Comparison of ENCODE assay signal across 35 cellular contexts in genomic region chr4:47217884-47218283, GRCh38.
"Had no signal": no experiment of that assay in that cellular context is flagged by ENCODE, and none has a peak within 500 bp of the region (broad histone marks: within the 10 kb centered on the region; RNA-seq: fewer than 3 reads in every experiment).

No MANE protein-coding gene starts in this region.

- H3K27ac Mint-ChIP-seq: activated B cell treated with CpG ODN at 0.5 μM for 24 hours; activated CD4-positive, alpha-beta memory T cell treated with anti-CD3 and anti-CD28 coated beads for 36 hours; activated CD4-positive, alpha-beta T cell treated with anti-CD3 and anti-CD28 coated beads, Interleukin-2, amount 10 ng/mL, durations not matched to agents 24 days and 14 days; activated CD8-positive, alpha-beta T cell treated with anti-CD3 and anti-CD28 coated beads for 36 hours; activated naive CD4-positive, alpha-beta T cell treated with anti-CD3 and anti-CD28 coated beads for 36 hours; activated naive CD4-positive, alpha-beta T cell treated with anti-CD3 and anti-CD28 coated beads, Interleukin-2, amount 50 U/mL, for 72 hours; activated naive CD8-positive, alpha-beta T cell treated with anti-CD3 and anti-CD28 coated beads for 36 hours; activated T-cell treated with anti-CD3 and anti-CD28 coated beads, Interleukin-2, amount 50 U/mL, for 72 hours; activated T-helper 1 cell treated with anti-CD3 and anti-CD28 coated beads, Interleukin-12 subunit alpha, Interleukin-12 subunit beta, Interleukin-2, Interleukin-4 antibody, amounts not matched to agents 30 ng/mL and 10 ng/mL and 1 ng/mL, durations not matched to agents 14 hours and 24 hours and 36 hours; activated T-helper 17 cell treated with anti-CD3 and anti-CD28 coated beads, Interleukin-2, amount 50 U/mL, for 72 hours; brain; T-helper 1 cell treated with Interleukin-12 subunit alpha and Interleukin-12 subunit beta and Interleukin-4 antibody, amounts not matched to agents 30 μg/mL and 1 μg/mL, for 36 hours; T-helper 2 cell treated with Interferon-gamma antibody and Interleukin-4, amounts not matched to agents 5 μg/mL and 100 μg/mL, for 36 hours had no signal

- H3K4me1 ChIP-seq: ascending aorta had no signal

- H3K9me3 Mint-ChIP-seq: activated B cell treated with CpG ODN at 0.5 μM for 24 hours; activated CD4-positive, alpha-beta memory T cell treated with anti-CD3 and anti-CD28 coated beads for 36 hours; activated CD4-positive, alpha-beta T cell treated with anti-CD3 and anti-CD28 coated beads, Interleukin-2, amount 10 ng/mL, durations not matched to agents 24 days and 14 days; activated CD8-positive, alpha-beta T cell treated with anti-CD3 and anti-CD28 coated beads for 36 hours; activated naive CD4-positive, alpha-beta T cell treated with anti-CD3 and anti-CD28 coated beads for 36 hours; activated naive CD4-positive, alpha-beta T cell treated with anti-CD3 and anti-CD28 coated beads, Interleukin-2, amount 50 U/mL, for 72 hours; activated naive CD8-positive, alpha-beta T cell treated with anti-CD3 and anti-CD28 coated beads for 36 hours; activated T-cell treated with anti-CD3 and anti-CD28 coated beads, Interleukin-2, amount 50 U/mL, for 4 hours; activated T-cell treated with anti-CD3 and anti-CD28 coated beads, Interleukin-2, amount 50 U/mL, for 72 hours; activated T-helper 1 cell treated with anti-CD3 and anti-CD28 coated beads, Interleukin-12 subunit alpha, Interleukin-12 subunit beta, Interleukin-2, Interleukin-4 antibody, amounts not matched to agents 30 ng/mL and 10 ng/mL and 1 ng/mL, durations not matched to agents 14 hours and 24 hours and 36 hours; activated T-helper 17 cell treated with anti-CD3 and anti-CD28 coated beads, Interleukin-2, amount 50 U/mL, for 72 hours; brain; central memory CD8-positive, alpha-beta T cell; T-helper 1 cell treated with Interleukin-12 subunit alpha and Interleukin-12 subunit beta and Interleukin-4 antibody, amounts not matched to agents 30 μg/mL and 1 μg/mL, for 36 hours; T-helper 2 cell treated with Interferon-gamma antibody and Interleukin-4, amounts not matched to agents 5 μg/mL and 100 μg/mL, for 36 hours had no signal

- H3K36me3 ChIP-seq: ascending aorta, cardiac muscle cell had no signal

- H3K4me3 Mint-ChIP-seq: activated B cell treated with CpG ODN at 0.5 μM for 24 hours; activated CD4-positive, alpha-beta memory T cell treated with anti-CD3 and anti-CD28 coated beads for 36 hours; activated CD4-positive, alpha-beta T cell treated with anti-CD3 and anti-CD28 coated beads, Interleukin-2, amount 10 ng/mL, durations not matched to agents 24 days and 14 days; activated CD8-positive, alpha-beta T cell treated with anti-CD3 and anti-CD28 coated beads for 36 hours; activated naive CD4-positive, alpha-beta T cell treated with anti-CD3 and anti-CD28 coated beads for 36 hours; activated naive CD8-positive, alpha-beta T cell treated with anti-CD3 and anti-CD28 coated beads for 36 hours; activated T-cell treated with anti-CD3 and anti-CD28 coated beads, Interleukin-2, amount 50 U/mL, for 4 hours; activated T-cell treated with anti-CD3 and anti-CD28 coated beads, Interleukin-2, amount 50 U/mL, for 72 hours; activated T-helper 1 cell treated with anti-CD3 and anti-CD28 coated beads, Interleukin-12 subunit alpha, Interleukin-12 subunit beta, Interleukin-2, Interleukin-4 antibody, amounts not matched to agents 30 ng/mL and 10 ng/mL and 1 ng/mL, durations not matched to agents 14 hours and 24 hours and 36 hours; activated T-helper 17 cell treated with anti-CD3 and anti-CD28 coated beads, Interleukin-2, amount 50 U/mL, for 72 hours; brain; central memory CD8-positive, alpha-beta T cell; T-helper 1 cell treated with Interleukin-12 subunit alpha and Interleukin-12 subunit beta and Interleukin-4 antibody, amounts not matched to agents 30 μg/mL and 1 μg/mL, for 36 hours; T-helper 2 cell treated with Interferon-gamma antibody and Interleukin-4, amounts not matched to agents 5 μg/mL and 100 μg/mL, for 36 hours had no signal

- H3K4me1 Mint-ChIP-seq: activated B cell treated with CpG ODN at 0.5 μM for 24 hours; activated CD4-positive, alpha-beta T cell treated with anti-CD3 and anti-CD28 coated beads, Interleukin-2, amount 10 ng/mL, durations not matched to agents 24 days and 14 days; activated naive CD8-positive, alpha-beta T cell treated with anti-CD3 and anti-CD28 coated beads for 36 hours; activated T-helper 17 cell treated with anti-CD3 and anti-CD28 coated beads, Interleukin-2, amount 50 U/mL, for 72 hours; central memory CD8-positive, alpha-beta T cell had no signal

- H3K27me3 ChIP-seq: ascending aorta, cardiac muscle cell had no signal

- DNase-seq: activated B cell treated with CpG ODN at 0.5 μM for 24 hours; activated CD4-positive, alpha-beta memory T cell treated with anti-CD3 and anti-CD28 coated beads for 36 hours; activated CD4-positive, alpha-beta T cell treated with anti-CD3 and anti-CD28 coated beads for 4 hours; activated CD4-positive, alpha-beta T cell treated with anti-CD3 and anti-CD28 coated beads, Interleukin-2, amount 10 ng/mL, durations not matched to agents 24 days and 14 days; activated CD4-positive, alpha-beta T cell treated with anti-CD3 and anti-CD28 coated beads, Interleukin-2, amount 50 U/mL, for 1 hour; activated CD4-positive, alpha-beta T cell treated with anti-CD3 and anti-CD28 coated beads, Interleukin-2, amount 50 U/mL, for 4 hours; activated CD4-positive, CD25-positive, alpha-beta regulatory T cell treated with anti-CD3 and anti-CD28 coated beads, Interleukin-2, amount 50 U/mL, for 72 hours; activated CD8-positive, alpha-beta memory T cell treated with anti-CD3 and anti-CD28 coated beads, Interleukin-2, amount 50 U/mL, for 4 hours; activated CD8-positive, alpha-beta T cell treated with anti-CD3 and anti-CD28 coated beads for 36 hours; activated effector memory CD4-positive, alpha-beta T cell treated with anti-CD3 and anti-CD28 coated beads, Interleukin-2, amount 50 U/mL, for 16 hours; activated gamma-delta T cell treated with Interleukin-2 at 50 U/mL for 16 hours; activated naive CD4-positive, alpha-beta T cell; activated naive CD4-positive, alpha-beta T cell treated with anti-CD3 and anti-CD28 coated beads for 36 hours; activated naive CD4-positive, alpha-beta T cell treated with anti-CD3 and anti-CD28 coated beads, Interleukin-2, amount 50 U/mL, for 16 hours; activated naive CD8-positive, alpha-beta T cell treated with anti-CD3 and anti-CD28 coated beads for 36 hours; activated T-cell treated with anti-CD3 and anti-CD28 coated beads for 4 hours; activated T-cell treated with anti-CD3 and anti-CD28 coated beads, Interleukin-2, amount 50 U/mL, for 1 hour; activated T-cell treated with anti-CD3 and anti-CD28 coated beads, Interleukin-2, amount 50 U/mL, for 4 hours; activated T-cell treated with anti-CD3 and anti-CD28 coated beads, Interleukin-2, amount 50 U/mL, for 72 hours; amygdala; anterior cingulate cortex; caudate nucleus; cerebellar nuclear complex; T-helper 2 cell; T-helper 9 cell had no signal

- H3K27me3 Mint-ChIP-seq: activated B cell treated with CpG ODN at 0.5 μM for 24 hours; activated CD4-positive, alpha-beta memory T cell treated with anti-CD3 and anti-CD28 coated beads for 36 hours; activated CD4-positive, alpha-beta T cell treated with anti-CD3 and anti-CD28 coated beads, Interleukin-2, amount 10 ng/mL, durations not matched to agents 24 days and 14 days; activated CD8-positive, alpha-beta T cell treated with anti-CD3 and anti-CD28 coated beads for 36 hours; brain had no signal

- H3K9me3 ChIP-seq: ascending aorta had no signal

- H3K4me3 ChIP-seq: ascending aorta, cardiac muscle cell had no signal

- ATAC-seq: activated CD8-positive, alpha-beta T cell treated with anti-CD3 and anti-CD28 coated beads for 36 hours; activated naive CD4-positive, alpha-beta T cell treated with anti-CD3 and anti-CD28 coated beads, Interleukin-2, amount 50 U/mL, for 72 hours; activated T-cell treated with anti-CD3 and anti-CD28 coated beads, Interleukin-2, amount 50 U/mL, for 4 hours; activated T-cell treated with anti-CD3 and anti-CD28 coated beads, Interleukin-2, amount 50 U/mL, for 72 hours; activated T-helper 17 cell treated with anti-CD3 and anti-CD28 coated beads, Interleukin-2, amount 50 U/mL, for 72 hours had no signal

- H3K27ac ChIP-seq: ascending aorta, cardiac muscle cell, VCaP had no signal

- H3K36me3 Mint-ChIP-seq: activated CD4-positive, alpha-beta memory T cell treated with anti-CD3 and anti-CD28 coated beads for 36 hours; activated naive CD4-positive, alpha-beta T cell treated with anti-CD3 and anti-CD28 coated beads, Interleukin-2, amount 50 U/mL, for 72 hours; activated naive CD8-positive, alpha-beta T cell treated with anti-CD3 and anti-CD28 coated beads for 36 hours; brain had no signal
